In the genomic region with DNA sequence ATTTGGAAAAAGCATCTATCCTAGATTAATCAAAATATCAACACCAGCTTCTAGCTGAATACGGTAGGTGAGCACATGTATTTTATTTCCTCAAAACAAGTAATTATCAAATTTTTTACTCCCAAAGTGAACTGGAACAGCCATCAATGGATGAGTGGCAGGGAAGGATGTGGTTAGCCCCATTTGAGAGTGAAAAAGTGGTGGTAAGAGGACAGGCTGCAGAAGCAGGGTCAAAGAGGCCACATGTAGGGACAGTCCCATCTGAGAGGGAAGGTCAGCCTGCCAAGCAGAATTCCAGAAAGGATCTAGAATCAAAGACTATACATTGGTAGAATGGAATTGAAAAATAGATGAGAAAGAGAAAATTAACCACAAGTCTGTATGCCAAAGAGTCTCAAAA, we compare ENCODE assay signal across 26 cellular contexts.
"Had no signal": no experiment of that assay in that cellular context is flagged by ENCODE, and none has a peak within 500 bp of the region (broad histone marks: within the 10 kb centered on the region; RNA-seq: fewer than 3 reads in every experiment).

No MANE protein-coding gene starts in this region.

- H3K36me3 ChIP-seq: pancreas, prostate gland, stomach, thyroid gland, upper lobe of right lung had no signal

- DNase-seq: activated CD4-positive, alpha-beta memory T cell treated with anti-CD3 and anti-CD28 coated beads, Interleukin-2, amount 10 ng/mL, durations not matched to agents 7 days and 5 days; activated CD4-positive, alpha-beta T cell treated with anti-CD3 and anti-CD28 coated beads, Interleukin-2, amount 10 ng/mL, durations not matched to agents 7 days and 5 days; activated CD4-positive, CD25-positive, alpha-beta regulatory T cell treated with anti-CD3 and anti-CD28 coated beads, Interleukin-2, amount 50 U/mL, for 72 hours; activated CD8-positive, alpha-beta memory T cell treated with anti-CD3 and anti-CD28 coated beads, Interleukin-2, amount 50 U/mL, for 48 hours; activated gamma-delta T cell treated with Interleukin-2 at 50 U/mL for 16 hours; activated naive CD4-positive, alpha-beta T cell treated with anti-CD3 and anti-CD28 coated beads, Interleukin-2, amount 50 U/mL, for 16 hours; activated naive CD8-positive, alpha-beta T cell treated with anti-CD3 and anti-CD28 coated beads, Interleukin-2, amount 50 U/mL, for 24 hours; activated T-cell treated with anti-CD3 and anti-CD28 coated beads, Interleukin-2, amount 50 U/mL, for 24 hours; amygdala; central memory CD4-positive, alpha-beta T cell; endodermal cell; foreskin keratinocyte; heart left ventricle; naive B cell; pancreas; retina; stimulated activated CD4-positive, alpha-beta T cell treated with anti-CD3 and anti-CD28 coated beads, Interleukin-12 subunit alpha, Interleukin-12 subunit beta, amount 100 ng/mL, for 4 hours; stimulated activated CD4-positive, alpha-beta T cell treated with anti-CD3 and anti-CD28 coated beads, Interleukin-4, amount 100 ng/mL, for 1 hour; stomach; T1000; thyroid gland; upper lobe of right lung had no signal

- H3K9me3 ChIP-seq: pancreas, prostate gland, stomach, thyroid gland, upper lobe of right lung had no signal

- H3K4me1 ChIP-seq: foreskin keratinocyte, heart left ventricle, pancreas, prostate gland, stomach, thyroid gland, upper lobe of right lung had no signal

- H3K4me3 ChIP-seq: heart left ventricle, pancreas, prostate gland, skin epidermis, stomach, thyroid gland, upper lobe of right lung had no signal

- H3K27ac ChIP-seq: foreskin keratinocyte, heart left ventricle, pancreas, prostate gland, skin epidermis, stomach, thyroid gland, upper lobe of right lung had no signal

- ATAC-seq: activated naive CD8-positive, alpha-beta T cell treated with anti-CD3 and anti-CD28 coated beads, Interleukin-2, amount 50 U/mL, for 24 hours; esophagus mucosa; foreskin keratinocyte; heart left ventricle; pancreas; sciatic nerve; upper lobe of right lung had no signal

- H3K27me3 ChIP-seq: foreskin keratinocyte, heart left ventricle, pancreas, stomach, thyroid gland, upper lobe of right lung had no signal
